In genomic region chr1:109391161-109391556, GRCh38 we compare ENCODE assay signal across 11 cellular contexts. TPM values are rescaled to one million over a fixed set of nuclear protein-coding genes. Genes with fewer than 3 reads are reported as not detected.
A peak's percentile ranks its signal among the peaks of the same experiment; 100 is the strongest.
DNase-seq lines count a peak whose midpoint lies in the region; ATAC-seq, FAIRE-seq and TF ChIP-seq lines count a peak whose summit lies in the region.
"Had no signal": no experiment of that assay in that cellular context is flagged by ENCODE, and none has a peak within 500 bp of the region (broad histone marks: within the 10 kb centered on the region; RNA-seq: fewer than 3 reads in every experiment).

No MANE protein-coding gene starts in this region.

- H3K4me1 ChIP-seq in HepG2 (ENCODE audit: insufficient read depth, low read length) (peaks cover 94% of the 10 kb centered on the region), right lobe of liver (peaks cover 0 to 35% (median 4%) of the 10 kb centered on the region in 4 donors), endothelial cell of umbilical vein (ENCODE audit: control insufficient read depth, extremely low read depth, insufficient read depth, low read length) (peaks cover 12% of the 10 kb centered on the region), aorta (ENCODE audit: control insufficient read depth in 1 of 2, insufficient read depth in 2 of 2, low read length in 2 of 2) (peaks cover 3 to 18% of the 10 kb centered on the region in 2 donors)
- no peaks in the 10 kb centered on the region for H3K4me1 ChIP-seq in CD8-positive, alpha-beta T cell (ENCODE audit: insufficient read depth, low read length)

- H3K9ac ChIP-seq in HepG2 (ENCODE audit: insufficient read depth, low read depth, low read length) (peak overlapping the region; percentile 63; the same call in 1 of the 2 replicates), endothelial cell of umbilical vein (replicated peaks; ENCODE audit: extremely low read depth, insufficient read depth, low read length) (no peak overlapping the region)

- H3K9me1 ChIP-seq in endothelial cell of umbilical vein (replicated peaks; ENCODE audit: control insufficient read depth, extremely low read depth, insufficient read depth, low read length) = no peaks in the 10 kb centered on the region

- peak overlapping the region in 2 of 3 experiments; percentile 6 to 31; a peak in 3 of 6 replicates for H3K4me3 ChIP-seq in HepG2 (replicated peaks in 1 of 3; ENCODE audit: insufficient read depth in 1 of 3, low read depth in 2 of 3, low read length in 3 of 3)
- H3K4me3 ChIP-seq in right lobe of liver = no peak overlapping the region
- no peak overlapping the region for H3K4me3 ChIP-seq in endothelial cell of umbilical vein (replicated peaks in 1 of 3; ENCODE audit: insufficient read depth in 1 of 3, low read depth in 1 of 3, low read length in 3 of 3)
- peak overlapping the region; percentile 36 to 76 for H3K4me3 ChIP-seq in aorta (ENCODE audit: low read length in 2 of 2)
- H3K4me3 ChIP-seq in CD8-positive, alpha-beta T cell (ENCODE audit: low read depth, low read length) = no peak overlapping the region
- H3K4me3 ChIP-seq: lung had no signal

- DNase-seq in HepG2 (ENCODE audit: low spot score) (no peak), right lobe of liver (no peak), endothelial cell of umbilical vein (ENCODE audit: low read depth, low spot score) (peak; percentile 45), aorta (no peak)
- DNase-seq in CD8-positive, alpha-beta T cell = no peak
- no peak for DNase-seq in activated CD4-positive, CD25-positive, alpha-beta regulatory T cell (lab: John Stamatoyannopoulos, UW)
- DNase-seq in activated T-helper 2 cell treated with anti-CD3 and anti-CD28 coated beads, Interferon-gamma antibody, Interleukin-2, Interleukin-4, amounts not matched to agents 10 μg/mL and 5 μg/mL and 100 μg/mL, durations not matched to agents 14 hours and 24 hours and 36 hours (ENCODE audit: low spot score) = no peak

- H3K79me2 ChIP-seq in HepG2 (ENCODE audit: insufficient read depth, low read length) (peaks cover 88% of the 10 kb centered on the region), endothelial cell of umbilical vein (ENCODE audit: control insufficient read depth, insufficient read depth, low read length) (no peaks in the 10 kb centered on the region)

- H3K36me3 ChIP-seq in HepG2 (replicated peaks in 1 of 2; ENCODE audit: control insufficient read depth in 1 of 2, insufficient read depth in 2 of 2, low read length in 2 of 2) (peaks cover 0 to 8% of the 10 kb centered on the region in 2 experiments; a peak in 2 of 5 replicates), right lobe of liver (no peaks in the 10 kb centered on the region), endothelial cell of umbilical vein (ENCODE audit: control insufficient read depth in 2 of 2, extremely low read depth in 1 of 2, insufficient read depth in 2 of 2, low read length in 2 of 2) (no peaks in the 10 kb centered on the region), aorta (ENCODE audit: control insufficient read depth in 1 of 2, insufficient read depth in 2 of 2, low read length in 1 of 2) (no peaks in the 10 kb centered on the region)
- H3K36me3 ChIP-seq in CD8-positive, alpha-beta T cell (ENCODE audit: insufficient read depth, low read length) = no peaks in the 10 kb centered on the region

- no peak for FAIRE-seq in HepG2 (lab: Jason Lieb, UNC)
- no peak for FAIRE-seq in endothelial cell of umbilical vein (lab: Jason Lieb, UNC)
- FAIRE-seq: A204.1, urothelium cell line had no signal

- H3K27ac ChIP-seq in HepG2 (ENCODE audit: extremely low read length, insufficient read depth, low read length) (peak overlapping the region; percentile 84), right lobe of liver (peak overlapping the region in 1 of 3 donors; percentile 73), endothelial cell of umbilical vein (ENCODE audit: insufficient read depth, low read depth, low read length) (no peak overlapping the region), aorta (ENCODE audit: low read depth in 1 of 2, low read length in 2 of 2) (peak overlapping the region in 1 of 2 donors; percentile 96)
- no peak overlapping the region for H3K27ac ChIP-seq in CD8-positive, alpha-beta T cell (ENCODE audit: low read depth, low read length)

- intact Hi-C loops in HepG2 (cut with micrococcal nuclease; ENCODE audit: unreplicated experiment) (loop anchor here (10.0 kb wide), 1 partner anchor 296 kb away; the partner anchor contains the start of gene TMEM167B), right lobe of liver (cut with DNase I) (no loop called here), endothelial cell of umbilical vein (cut with micrococcal nuclease) (no loop called here), aorta (cut with DNase I) (loop anchor here (5.0 kb wide), 1 partner anchor 34 kb away; no protein-coding TSS in a partner anchor)
- intact Hi-C loops in CD8-positive, alpha-beta T cell (cut with DNase I, micrococcal nuclease) = no loop called here
- intact Hi-C loops in activated T-helper 2 cell treated with anti-CD3 and anti-CD28 coated beads, Interferon-gamma antibody, Interleukin-2, Interleukin-4, amounts not matched to agents 10 μg/mL and 5 μg/mL and 100 μg/mL, durations not matched to agents 14 hours and 24 hours and 36 hours (cut with micrococcal nuclease) = loop anchor here (2.0 kb wide), 1 partner anchor 16 kb away; no protein-coding TSS in a partner anchor

- H4K20me1 ChIP-seq in HepG2 (ENCODE audit: insufficient read depth, low read length) (no peaks in the 10 kb centered on the region), endothelial cell of umbilical vein (replicated peaks; ENCODE audit: control insufficient read depth, extremely low read depth, insufficient read depth, low read length) (no peaks in the 10 kb centered on the region)

- no peaks in the 10 kb centered on the region for H3K9me3 Mint-ChIP-seq in nephron
- no peaks in the 10 kb centered on the region for H3K9me3 Mint-ChIP-seq in CD8-positive, alpha-beta T cell
- no peaks in the 10 kb centered on the region for H3K9me3 Mint-ChIP-seq in activated T-helper 2 cell treated with anti-CD3 and anti-CD28 coated beads, Interferon-gamma antibody, Interleukin-2, Interleukin-4, amounts not matched to agents 10 μg/mL and 5 μg/mL and 100 μg/mL, durations not matched to agents 14 hours and 24 hours and 36 hours

- H3K4me2 ChIP-seq in HepG2 (ENCODE audit: low read depth, low read length) (peak overlapping the region; percentile 82), endothelial cell of umbilical vein (ENCODE audit: insufficient read depth, low read length) (no peak overlapping the region)

- dilution Hi-C loops in endothelial cell of umbilical vein (cut with MboI; ENCODE audit: extremely low pct_ligation_motif_present, low sequenced_read_pairs) = no loop called here

- TF ChIP-seq POLR2A in HepG2 (IDR thresholded peaks at IDR 0.05; ENCODE audit: insufficient read depth in 1 of 2, low read depth in 2 of 2, low read length in 2 of 2) (no peak), right lobe of liver (IDR thresholded peaks at IDR 0.05) (no peak), endothelial cell of umbilical vein (IDR thresholded peaks at IDR 0.05; ENCODE audit: low read depth, low read length) (no peak)

- peak overlapping the region; percentile 88 to 96 (median 92) for H3K27ac Mint-ChIP-seq in nephron
- H3K27ac Mint-ChIP-seq in CD8-positive, alpha-beta T cell = no peak overlapping the region
- H3K27ac Mint-ChIP-seq in activated T-helper 2 cell treated with anti-CD3 and anti-CD28 coated beads, Interferon-gamma antibody, Interleukin-2, Interleukin-4, amounts not matched to agents 10 μg/mL and 5 μg/mL and 100 μg/mL, durations not matched to agents 14 hours and 24 hours and 36 hours = no peak overlapping the region

- BruUV-seq in HepG2 (replicated peaks; lab: Mats Ljungman, UMichigan) (no TSS peak), endothelial cell of umbilical vein (replicated peaks; lab: Mats Ljungman, UMichigan) (no TSS peak)

- TF ChIP-seq RAD21 in HepG2 (CRISPR knock-in tag; IDR thresholded peaks at IDR 0.05) = no peak

- H3K36me3 Mint-ChIP-seq in nephron (ENCODE audit: low read depth) = no peaks in the 10 kb centered on the region
- H3K36me3 Mint-ChIP-seq in CD8-positive, alpha-beta T cell = no peaks in the 10 kb centered on the region
- H3K36me3 Mint-ChIP-seq in activated T-helper 2 cell treated with anti-CD3 and anti-CD28 coated beads, Interferon-gamma antibody, Interleukin-2, Interleukin-4, amounts not matched to agents 10 μg/mL and 5 μg/mL and 100 μg/mL, durations not matched to agents 14 hours and 24 hours and 36 hours (ENCODE audit: low read depth) = no peaks in the 10 kb centered on the region

- WGBS in HepG2 (ENCODE audit: low lambda C conversion rate) = 80% methylated on average over 3 of the region's 3 CpGs
- WGBS in right lobe of liver (ENCODE audit: insufficient coverage, low coverage, low lambda C conversion rate, missing lambda C conversion rate) = 57% methylated on average over 3 of the region's 3 CpGs
- WGBS in aorta, 2 donors = 1% methylated on average over 3 of the region's 3 CpGs

- H3K4me1 Mint-ChIP-seq in nephron = peaks cover 80% of the 10 kb centered on the region
- H3K4me1 Mint-ChIP-seq in CD8-positive, alpha-beta T cell (ENCODE audit: low read depth) = no peaks in the 10 kb centered on the region
- peaks cover 31% of the 10 kb centered on the region for H3K4me1 Mint-ChIP-seq in activated T-helper 2 cell treated with anti-CD3 and anti-CD28 coated beads, Interferon-gamma antibody, Interleukin-2, Interleukin-4, amounts not matched to agents 10 μg/mL and 5 μg/mL and 100 μg/mL, durations not matched to agents 14 hours and 24 hours and 36 hours (ENCODE audit: low read depth)

- no peaks in the 10 kb centered on the region for H3K27me3 ChIP-seq in HepG2 (ENCODE audit: control insufficient read depth in 1 of 2, insufficient read depth in 2 of 2, low read length in 2 of 2)
- no peaks in the 10 kb centered on the region for H3K27me3 ChIP-seq in right lobe of liver
- peaks cover 13 to 33% of the 10 kb centered on the region in 2 experiments for H3K27me3 ChIP-seq in endothelial cell of umbilical vein (ENCODE audit: control insufficient read depth in 2 of 2, insufficient read depth in 2 of 2, low read length in 2 of 2)
- H3K27me3 ChIP-seq in aorta (ENCODE audit: control insufficient read depth in 1 of 2, insufficient read depth in 2 of 2, low read length in 1 of 2) = no peaks in the 10 kb centered on the region
- H3K27me3 ChIP-seq in CD8-positive, alpha-beta T cell (ENCODE audit: insufficient read depth, low read length) = peaks cover 6% of the 10 kb centered on the region

- no peak for ATAC-seq in HepG2
- no peak for ATAC-seq in right lobe of liver
- peak; percentile 42 for ATAC-seq in aorta (ENCODE audit: low FRiP score)
- no peak for ATAC-seq in CD8-positive, alpha-beta T cell

- peak overlapping the region in 2 of 3 experiments; percentile 33 to 51 for H3K4me3 Mint-ChIP-seq in nephron
- no peak overlapping the region for H3K4me3 Mint-ChIP-seq in CD8-positive, alpha-beta T cell
- H3K4me3 Mint-ChIP-seq in activated T-helper 2 cell treated with anti-CD3 and anti-CD28 coated beads, Interferon-gamma antibody, Interleukin-2, Interleukin-4, amounts not matched to agents 10 μg/mL and 5 μg/mL and 100 μg/mL, durations not matched to agents 14 hours and 24 hours and 36 hours (ENCODE audit: low read depth) = no peak overlapping the region

- in situ Hi-C loops in HepG2 (cut with HindIII; ENCODE audit: extremely low pct_ligation_motif_present, low pct_unique_long_range_greater_than_20kb) = no loop called here

- CTCF ChIA-PET in HepG2 (lab: Yijun Ruan, JAX; ENCODE audit: low intra/inter-chr PET ratio, low total read pairs) (no interaction called here), endothelial cell of umbilical vein (lab: Charles Lee) (interaction anchor here (0.6 to 1.7 kb wide), 6 partner anchors 12 to 190 kb away, joined by 3 to 6 read pairs (median 3); no protein-coding TSS in a partner anchor)
- CTCF ChIA-PET in CD8-positive, alpha-beta T cell (lab: Charles Lee) = no interaction called here

- H3K9me3 ChIP-seq in HepG2 (ENCODE audit: low read length) (no peaks in the 10 kb centered on the region), right lobe of liver (no peaks in the 10 kb centered on the region), endothelial cell of umbilical vein (replicated peaks; ENCODE audit: control insufficient read depth, insufficient read depth, low read length) (no peaks in the 10 kb centered on the region), aorta (ENCODE audit: control insufficient read depth, low read length) (no peaks in the 10 kb centered on the region)
- H3K9me3 ChIP-seq in CD8-positive, alpha-beta T cell (ENCODE audit: low read length) = no peaks in the 10 kb centered on the region

- TF ChIP-seq CTCF in HepG2 (CRISPR knock-in tag; IDR thresholded peaks at IDR 0.05) (no peak), right lobe of liver (IDR thresholded peaks at IDR 0.05) (no peak), endothelial cell of umbilical vein (IDR thresholded peaks at IDR 0.05; ENCODE audit: extremely low read depth in 1 of 2, insufficient read depth in 1 of 2, low read depth in 1 of 2, low read length in 2 of 2) (no peak), nephron (IDR thresholded peaks at IDR 0.05; ENCODE audit: unreplicated experiment in 3 of 3) (no peak)
- no peak for TF ChIP-seq CTCF in CD8-positive, alpha-beta T cell (IDR thresholded peaks at IDR 0.05)

- H2AFZ ChIP-seq in HepG2 (ENCODE audit: low read length) (no peak overlapping the region), endothelial cell of umbilical vein (ENCODE audit: low read depth, low read length) (no peak overlapping the region)

- POLR2A ChIA-PET in HepG2 (lab: Yijun Ruan, JAX) (interaction anchor here (0.8 to 3.3 kb wide), 3 partner anchors 18 to 108 kb away, joined by 3 to 22 read pairs (median 21); partner anchors contain the start of gene PSRC1), endothelial cell of umbilical vein (lab: Charles Lee) (no interaction called here)
- POLR2A ChIA-PET in CD8-positive, alpha-beta T cell (lab: Charles Lee) = interaction anchor here (0.9 kb wide), 1 partner anchor 9 kb away, joined by 3 read pairs; no protein-coding TSS in a partner anchor

- no peak for TF ChIP-seq EP300 in HepG2 (IDR thresholded peaks at IDR 0.05; ENCODE audit: low read depth in 2 of 2, low read length in 2 of 2)
- TF ChIP-seq EP300 in HepG2 (CRISPR knock-in tag; IDR thresholded peaks at IDR 0.05; ENCODE audit: borderline replicate concordance) = no peak

- peaks cover 6% of the 10 kb centered on the region for H3K27me3 Mint-ChIP-seq in nephron (ENCODE audit: low read depth)
- H3K27me3 Mint-ChIP-seq in CD8-positive, alpha-beta T cell (ENCODE audit: low read depth) = peaks cover 43% of the 10 kb centered on the region
- H3K27me3 Mint-ChIP-seq in activated T-helper 2 cell treated with anti-CD3 and anti-CD28 coated beads, Interferon-gamma antibody, Interleukin-2, Interleukin-4, amounts not matched to agents 10 μg/mL and 5 μg/mL and 100 μg/mL, durations not matched to agents 14 hours and 24 hours and 36 hours (ENCODE audit: low read depth) = peaks cover 28% of the 10 kb centered on the region

RNA-seq across cellular contexts. Expression of gene SORT1, which starts 6.6 kb away (rescaled TPM):
- total RNA-seq in HepG2 (2016; rRNA removed; fragmentation: Illumina TruSeq; extraction: Trizol) (32.4 and 35.3 TPM in 2 replicates), right lobe of liver (10 to 100 TPM in 3 of 6 experiments, 1 to 10 TPM in 3; 3.2 to 30.3 (median 13.7) TPM), endothelial cell of umbilical vein (16.8 and 17.8 TPM in 2 replicates), aorta (100 to 1,000 TPM; 119 to 310 TPM)
- 4.0 and 6.4 TPM in 2 replicates for total RNA-seq in HepG2 (2016; cell fraction: cytosol; rRNA removed; fragmentation: Illumina TruSeq; extraction: Trizol; ENCODE audit: low read depth)
- total RNA-seq in HepG2 (2016; cell fraction: insoluble cytoplasmic fraction; rRNA removed; fragmentation: Illumina TruSeq; extraction: Trizol) = 31.2 and 35.2 TPM in 2 replicates
- total RNA-seq in HepG2 (2016; cell fraction: membrane; rRNA removed; fragmentation: Illumina TruSeq; extraction: Trizol) = 17.0 and 17.8 TPM in 2 replicates
- total RNA-seq in HepG2 (2016; cell fraction: nucleus; rRNA removed; fragmentation: Illumina TruSeq; extraction: Trizol) = 54.6 and 67.3 TPM in 2 replicates
- polyA plus RNA-seq in HepG2 (2011; rRNA removed) (79.7 and 93.0 TPM in 2 replicates), endothelial cell of umbilical vein (6.4 and 6.8 TPM in 2 replicates), aorta (10 to 100 TPM; 47.3 to 74.6 TPM)
- 58.6 and 75.5 TPM in 2 replicates for polyA plus RNA-seq in HepG2 (2011; cell fraction: cytosol; rRNA removed)
- polyA plus RNA-seq in HepG2 (2011; cell fraction: nucleus; rRNA removed) = 47.3 and 51.2 TPM in 2 replicates
- polyA plus RNA-seq in HepG2 (2012) = 53.6 and 75.8 TPM in 2 replicates
- 4.5 and 5.4 TPM in 2 replicates for polyA plus RNA-seq in HepG2 (2016; cell fraction: cytosol; fragmentation: Illumina TruSeq; extraction: Trizol; ENCODE audit: low read depth)
- 22.3 and 23.2 TPM in 2 replicates for polyA plus RNA-seq in HepG2 (2016; cell fraction: insoluble cytoplasmic fraction; fragmentation: Illumina TruSeq; extraction: Trizol; ENCODE audit: low read depth)
- 7.2 and 8.4 TPM in 2 replicates for polyA plus RNA-seq in HepG2 (2016; cell fraction: membrane; fragmentation: Illumina TruSeq; extraction: Trizol; ENCODE audit: low read depth)
- polyA plus RNA-seq in HepG2 (2016; cell fraction: nucleus; fragmentation: Illumina TruSeq; extraction: Trizol; ENCODE audit: insufficient read depth, low read depth) = 51.7 and 52.8 TPM in 2 replicates
- 110 and 520 TPM in 2 replicates for polyA minus RNA-seq in HepG2 (2011; rRNA and poly(A)+ RNA removed; ENCODE audit: low replicate concordance)
- 104 and 121 TPM in 2 replicates for polyA minus RNA-seq in HepG2 (2011; cell fraction: cytosol; rRNA and poly(A)+ RNA removed)
- 157 and 174 TPM in 2 replicates for polyA minus RNA-seq in HepG2 (2011; cell fraction: nucleus; rRNA and poly(A)+ RNA removed)
- 4.8 and 5.4 TPM in 2 replicates for polyA plus RNA-seq in endothelial cell of umbilical vein (2011; cell fraction: cytosol; rRNA removed)
- 3.9 and 4.5 TPM in 2 replicates for polyA plus RNA-seq in endothelial cell of umbilical vein (2011; cell fraction: nucleus; rRNA removed)
- polyA plus RNA-seq in endothelial cell of umbilical vein (2012) = 4.3 and 5.0 TPM in 2 replicates
- polyA minus RNA-seq in endothelial cell of umbilical vein = 17.9 and 22.7 TPM in 2 replicates
- 23.8 TPM for polyA minus RNA-seq in endothelial cell of umbilical vein (2011; cell fraction: cytosol; rRNA and poly(A)+ RNA removed)
- polyA minus RNA-seq in endothelial cell of umbilical vein (2011; cell fraction: nucleus; rRNA and poly(A)+ RNA removed) = 8.3 and 10.6 TPM in 2 replicates
- total RNA-seq in CD8-positive, alpha-beta T cell = under 1 TPM; 0.61 to 0.73 TPM
- 1.1 and 1.9 TPM in 2 replicates for total RNA-seq in activated T-helper 2 cell treated with anti-CD3 and anti-CD28 coated beads, Interferon-gamma antibody, Interleukin-2, Interleukin-4, amounts not matched to agents 10 μg/mL and 5 μg/mL and 100 μg/mL, durations not matched to agents 14 hours and 24 hours and 36 hours

RNA-seq across cellular contexts. Expression of gene PSMA5, which starts 35.1 kb away (rescaled TPM):
- total RNA-seq in HepG2 (2016; rRNA removed; fragmentation: Illumina TruSeq; extraction: Trizol) = 169 and 261 TPM in 2 replicates
- 27.2 TPM in 2 replicates for total RNA-seq in HepG2 (2016; cell fraction: cytosol; rRNA removed; fragmentation: Illumina TruSeq; extraction: Trizol; ENCODE audit: low read depth)
- 163 and 273 TPM in 2 replicates for total RNA-seq in HepG2 (2016; cell fraction: insoluble cytoplasmic fraction; rRNA removed; fragmentation: Illumina TruSeq; extraction: Trizol)
- 67.3 and 70.0 TPM in 2 replicates for total RNA-seq in HepG2 (2016; cell fraction: membrane; rRNA removed; fragmentation: Illumina TruSeq; extraction: Trizol)
- 61.3 and 63.7 TPM in 2 replicates for total RNA-seq in HepG2 (2016; cell fraction: nucleus; rRNA removed; fragmentation: Illumina TruSeq; extraction: Trizol)
- 116 and 140 TPM in 2 replicates for polyA plus RNA-seq in HepG2 (2011; rRNA removed)
- polyA plus RNA-seq in HepG2 (2011; cell fraction: cytosol; rRNA removed) = 101 and 134 TPM in 2 replicates
- polyA plus RNA-seq in HepG2 (2011; cell fraction: nucleus; rRNA removed) = 32.2 and 45.1 TPM in 2 replicates
- polyA plus RNA-seq in HepG2 (2012) = 119 TPM in 2 replicates
- polyA plus RNA-seq in HepG2 (2016; cell fraction: cytosol; fragmentation: Illumina TruSeq; extraction: Trizol; ENCODE audit: low read depth) = 38.3 and 40.3 TPM in 2 replicates
- polyA plus RNA-seq in HepG2 (2016; cell fraction: insoluble cytoplasmic fraction; fragmentation: Illumina TruSeq; extraction: Trizol; ENCODE audit: low read depth) = 219 and 228 TPM in 2 replicates
- 48.3 and 52.7 TPM in 2 replicates for polyA plus RNA-seq in HepG2 (2016; cell fraction: membrane; fragmentation: Illumina TruSeq; extraction: Trizol; ENCODE audit: low read depth)
- 72.2 and 82.4 TPM in 2 replicates for polyA plus RNA-seq in HepG2 (2016; cell fraction: nucleus; fragmentation: Illumina TruSeq; extraction: Trizol; ENCODE audit: insufficient read depth, low read depth)
- polyA minus RNA-seq in HepG2 (2011; rRNA and poly(A)+ RNA removed; ENCODE audit: low replicate concordance) = 42.3 and 110 TPM in 2 replicates
- polyA minus RNA-seq in HepG2 (2011; cell fraction: cytosol; rRNA and poly(A)+ RNA removed) = 54.0 and 56.2 TPM in 2 replicates
- polyA minus RNA-seq in HepG2 (2011; cell fraction: nucleus; rRNA and poly(A)+ RNA removed) = 52.7 and 59.6 TPM in 2 replicates
- total RNA-seq in right lobe of liver = 10 to 100 TPM; 38.8 to 83.5 (median 61.1) TPM
- total RNA-seq in endothelial cell of umbilical vein = 112 and 125 TPM in 2 replicates
- 87.9 and 98.1 TPM in 2 replicates for polyA plus RNA-seq in endothelial cell of umbilical vein
- 116 and 124 TPM in 2 replicates for polyA plus RNA-seq in endothelial cell of umbilical vein (2011; cell fraction: cytosol; rRNA removed)
- 60.3 and 69.7 TPM in 2 replicates for polyA plus RNA-seq in endothelial cell of umbilical vein (2011; cell fraction: nucleus; rRNA removed)
- 90.3 and 119 TPM in 2 replicates for polyA plus RNA-seq in endothelial cell of umbilical vein (2012)
- 70.1 and 75.4 TPM in 2 replicates for polyA minus RNA-seq in endothelial cell of umbilical vein
- 95.6 TPM for polyA minus RNA-seq in endothelial cell of umbilical vein (2011; cell fraction: cytosol; rRNA and poly(A)+ RNA removed)
- polyA minus RNA-seq in endothelial cell of umbilical vein (2011; cell fraction: nucleus; rRNA and poly(A)+ RNA removed) = 25.1 and 65.4 TPM in 2 replicates
- total RNA-seq in aorta = 10 to 100 TPM; 37.4 to 49.9 TPM
- polyA plus RNA-seq in aorta = 10 to 100 TPM; 39.1 to 57.1 TPM
- 10 to 100 TPM; 30.9 to 32.6 TPM for total RNA-seq in CD8-positive, alpha-beta T cell
- 257 and 281 TPM in 2 replicates for total RNA-seq in activated T-helper 2 cell treated with anti-CD3 and anti-CD28 coated beads, Interferon-gamma antibody, Interleukin-2, Interleukin-4, amounts not matched to agents 10 μg/mL and 5 μg/mL and 100 μg/mL, durations not matched to agents 14 hours and 24 hours and 36 hours

Comparison
In these comparisons a context has a peak if more than half of its experiments do, and no peak if none do; other contexts are left out.
1. H3K4me3 ChIP-seq: peak in HepG2 (2 of 3) and aorta (2 of 2); none in right lobe of liver (0 of 3), endothelial cell of umbilical vein (0 of 3) and CD8-positive, alpha-beta T cell (single experiment).
2. intact Hi-C loops: an anchor here in HepG2 (10.0 kb wide), aorta (5.0 kb wide) and activated T-helper 2 cell treated with anti-CD3 and anti-CD28 coated beads, Interferon-gamma antibody, Interleukin-2, Interleukin-4, amounts not matched to agents 10 μg/mL and 5 μg/mL and 100 μg/mL, durations not matched to agents 14 hours and 24 hours and 36 hours (2.0 kb wide); none called in right lobe of liver, endothelial cell of umbilical vein and CD8-positive, alpha-beta T cell.
3. H3K27ac Mint-ChIP-seq: peak in nephron (3 of 3); none in CD8-positive, alpha-beta T cell (single experiment) and activated T-helper 2 cell treated with anti-CD3 and anti-CD28 coated beads, Interferon-gamma antibody, Interleukin-2, Interleukin-4, amounts not matched to agents 10 μg/mL and 5 μg/mL and 100 μg/mL, durations not matched to agents 14 hours and 24 hours and 36 hours (single experiment).
4. H3K4me3 Mint-ChIP-seq: peak in nephron (2 of 3); none in CD8-positive, alpha-beta T cell (single experiment) and activated T-helper 2 cell treated with anti-CD3 and anti-CD28 coated beads, Interferon-gamma antibody, Interleukin-2, Interleukin-4, amounts not matched to agents 10 μg/mL and 5 μg/mL and 100 μg/mL, durations not matched to agents 14 hours and 24 hours and 36 hours (single experiment).